Comparison of ENCODE assay signal across 8 cellular contexts in the genomic region with DNA sequence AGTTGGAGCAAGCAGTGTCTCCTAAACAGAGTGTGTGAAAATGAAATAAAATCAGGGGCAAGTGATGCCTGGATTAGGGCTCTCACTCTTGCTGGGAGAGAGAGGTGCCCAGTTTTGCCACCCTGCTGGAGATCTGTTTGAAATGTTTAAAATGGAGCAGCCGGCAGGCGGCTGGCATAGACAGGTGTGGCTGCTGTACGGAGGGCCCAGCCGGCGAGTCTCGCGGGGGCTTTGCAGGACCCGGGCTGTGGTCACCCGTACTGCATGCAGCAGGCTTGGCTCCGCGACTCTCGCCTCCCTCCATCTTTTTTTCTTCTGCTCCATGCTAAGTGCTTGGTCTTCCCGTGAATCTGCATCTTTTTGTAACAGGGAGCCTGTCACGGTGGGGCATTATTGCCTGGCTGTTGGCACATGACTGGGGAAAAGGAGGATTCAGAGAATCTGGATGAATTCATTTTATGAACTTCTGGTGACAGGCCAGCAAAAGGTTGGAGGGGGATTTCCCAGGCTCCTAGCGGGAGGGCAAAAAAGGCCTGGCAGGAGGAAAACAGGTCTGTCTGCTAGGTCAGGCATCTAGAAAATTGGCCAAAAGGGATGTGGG. TPM values are rescaled to one million over a fixed set of nuclear protein-coding genes. Genes with fewer than 3 reads are reported as not detected.
A peak's percentile ranks its signal among the peaks of the same experiment; 100 is the strongest.
DNase-seq lines count a peak whose midpoint lies in the region; ATAC-seq and TF ChIP-seq lines count a peak whose summit lies in the region.

No MANE protein-coding gene starts in this region.

- H3K4me3 ChIP-seq in HAP-1 (peak overlapping the region; percentile 62), iPS-18c (ENCODE audit: insufficient read depth, low read depth, low read length) (peak overlapping the region; percentile 81), spleen (peak overlapping the region; percentile 51 to 85 (median 66))

- no peaks in the 10 kb centered on the region for H3K9me3 Mint-ChIP-seq in activated naive CD8-positive, alpha-beta T cell treated with anti-CD3 and anti-CD28 coated beads, Interleukin-2, amount 10 ng/mL, durations not matched to agents 7 days and 5 days

- H3K9me3 ChIP-seq in HAP-1, result no peaks in the 10 kb centered on the region
- no peaks in the 10 kb centered on the region for H3K9me3 ChIP-seq in iPS-18c (ENCODE audit: control insufficient read depth, insufficient read depth, low read length)
- no peaks in the 10 kb centered on the region for H3K9me3 ChIP-seq in spleen

- no peak overlapping the region for H3K27ac ChIP-seq in spleen

- H3K4me3 Mint-ChIP-seq in activated naive CD8-positive, alpha-beta T cell treated with anti-CD3 and anti-CD28 coated beads, Interleukin-2, amount 10 ng/mL, durations not matched to agents 7 days and 5 days, result peak overlapping the region; percentile 81

- peak; percentile 56 for DNase-seq in 8988T
- peak in 1 of 2 experiments; percentile 51 for DNase-seq in HAP-1 (ENCODE audit: low spot score in 2 of 2)
- no peak for DNase-seq in activated naive CD8-positive, alpha-beta T cell treated with anti-CD3 and anti-CD28 coated beads, Interleukin-2, amount 10 ng/mL, durations not matched to agents 7 days and 5 days
- no peak for DNase-seq in spleen
- DNase-seq in SKM-1 treated with dmso at 0.1 percent for 144 hours (lab: John Stamatoyannopoulos, UW; ENCODE audit: unreplicated experiment), result no peak
- no peak for DNase-seq in hepatic stellate cell (ENCODE audit: low spot score)

- peaks cover 2% of the 10 kb centered on the region for H3K36me3 Mint-ChIP-seq in activated naive CD8-positive, alpha-beta T cell treated with anti-CD3 and anti-CD28 coated beads, Interleukin-2, amount 10 ng/mL, durations not matched to agents 7 days and 5 days

- no peaks in the 10 kb centered on the region for H3K27me3 ChIP-seq in HAP-1 (ENCODE audit: low read depth)
- peaks cover 0 to 32% (median 17%) of the 10 kb centered on the region in 7 donors for H3K27me3 ChIP-seq in spleen (replicated peaks in 1 of 7)

- TF ChIP-seq POLR2A in spleen (IDR thresholded peaks at IDR 0.05), result no peak

- H3K36me3 ChIP-seq in HAP-1 (replicated peaks) (no peaks in the 10 kb centered on the region), spleen (no peaks in the 10 kb centered on the region)

- no peak overlapping the region for H3K27ac Mint-ChIP-seq in activated naive CD8-positive, alpha-beta T cell treated with anti-CD3 and anti-CD28 coated beads, Interleukin-2, amount 10 ng/mL, durations not matched to agents 7 days and 5 days

- in situ Hi-C loops in HAP-1 (cut with MboI; ENCODE audit: low sequenced_read_pairs), result loop anchor here (5.0 kb wide), 1 partner anchor 102 kb away; no protein-coding TSS in a partner anchor

- H3K4me1 ChIP-seq in HAP-1 (peaks cover 17% of the 10 kb centered on the region), spleen (peaks cover 13 to 47% (median 27%) of the 10 kb centered on the region in 6 donors)

- no peak for TF ChIP-seq CTCF in spleen (IDR thresholded peaks at IDR 0.05 in 8 of 11, conservative IDR thresholded peaks at IDR 0.05 in 3 of 11)

- H3K27me3 Mint-ChIP-seq in activated naive CD8-positive, alpha-beta T cell treated with anti-CD3 and anti-CD28 coated beads, Interleukin-2, amount 10 ng/mL, durations not matched to agents 7 days and 5 days, result peaks cover 25% of the 10 kb centered on the region

- 10 to 32% (median 16%) methylated on average over 12 to 15 of the region's 15 CpGs for WGBS in spleen, 5 donors

- intact Hi-C loops in spleen (cut with DNase I; ENCODE audit: low total_unique reads), result no loop called here

- POLR2A ChIA-PET in activated naive CD8-positive, alpha-beta T cell treated with anti-CD3 and anti-CD28 coated beads, Interleukin-2, amount 10 ng/mL, durations not matched to agents 7 days and 5 days (lab: Charles Lee), result interaction anchor here (0.7 to 3.0 kb wide), 2 partner anchors 99 to 110 kb away, joined by 3 to 45 read pairs; no protein-coding TSS in a partner anchor

- no peak for ATAC-seq in activated naive CD8-positive, alpha-beta T cell treated with anti-CD3 and anti-CD28 coated beads, Interleukin-2, amount 10 ng/mL, durations not matched to agents 7 days and 5 days (ENCODE audit: low read depth)
- no peak for ATAC-seq in HG03469 (IDR thresholded peaks at IDR 0.05; ENCODE audit: unreplicated experiment)

- peaks cover 15% of the 10 kb centered on the region for H3K4me1 Mint-ChIP-seq in activated naive CD8-positive, alpha-beta T cell treated with anti-CD3 and anti-CD28 coated beads, Interleukin-2, amount 10 ng/mL, durations not matched to agents 7 days and 5 days

RNA-seq across cellular contexts. Expression of a gene that starts 1.8 kb away (rescaled TPM):
- 1 to 10 TPM; 8.2 to 9.0 TPM for total RNA-seq in activated naive CD8-positive, alpha-beta T cell treated with anti-CD3 and anti-CD28 coated beads, Interleukin-2, amount 10 ng/mL, durations not matched to agents 7 days and 5 days
- total RNA-seq in spleen, result 10 to 100 TPM in 1 of 7 donors, 1 to 10 TPM in 6; 3.7 to 13.4 (median 8.9) TPM
- polyA plus RNA-seq in spleen, result 1 to 10 TPM; 1.4 to 2.4 (median 2.1) TPM

RNA-seq across cellular contexts. Expression of a gene that starts 15.7 kb away (rescaled TPM):
- total RNA-seq in activated naive CD8-positive, alpha-beta T cell treated with anti-CD3 and anti-CD28 coated beads, Interleukin-2, amount 10 ng/mL, durations not matched to agents 7 days and 5 days, result 10 to 100 TPM; 80.5 to 81.2 TPM
- total RNA-seq in spleen, result 10 to 100 TPM; 26.1 to 76.7 (median 63.1) TPM
- polyA plus RNA-seq in spleen, result 10 to 100 TPM; 18.1 to 32.0 (median 28.0) TPM
